In the genomic region with DNA sequence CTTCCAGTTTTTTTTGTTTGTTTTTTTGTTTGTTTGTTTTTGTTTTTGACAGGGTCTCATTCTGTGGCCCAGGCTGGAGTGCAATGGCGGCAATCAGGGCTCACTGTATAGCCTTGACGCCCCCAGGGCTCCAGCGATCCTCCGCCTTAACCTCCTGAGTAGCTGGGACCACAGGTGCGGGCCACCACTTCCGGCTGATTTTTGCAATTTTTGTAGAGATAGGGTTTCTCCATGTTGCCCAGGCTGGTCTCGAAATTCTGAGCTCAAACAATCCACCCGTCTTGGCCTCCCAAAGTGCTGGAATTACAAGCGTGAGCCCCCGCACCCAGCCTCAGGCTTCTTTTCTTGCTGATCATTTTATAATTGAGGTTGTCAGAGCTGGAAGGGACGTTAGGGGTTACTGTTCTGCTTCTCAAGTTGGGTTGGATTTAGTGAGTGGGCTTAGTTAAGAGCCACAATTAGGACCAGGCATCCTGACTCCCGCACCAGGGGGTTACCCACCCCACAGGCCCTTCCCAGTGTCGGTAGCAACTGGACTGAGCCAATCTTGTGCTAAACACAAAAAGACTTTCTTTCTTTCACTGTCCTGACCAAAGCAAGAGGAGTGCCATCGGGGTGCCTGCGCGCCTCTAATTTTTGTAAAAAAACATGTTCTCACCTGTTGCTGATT, we compare ENCODE assay signal across 1 cellular context.
TF ChIP-seq lines count a peak whose summit lies in the region.

No MANE protein-coding gene starts in this region.

TF ChIP-seq in HEK293, 187 proteins besides CTCF, POLR2A, EP300 and RAD21 (continued from another document):
- no peak for TF ChIP-seq PRDM4 (tag by site-specific recombination; IDR thresholded peaks at IDR 0.05)
- TF ChIP-seq IKZF3 (tag by site-specific recombination; IDR thresholded peaks at IDR 0.05): no peak
- no peak for TF ChIP-seq ZNF621 (tag by site-specific recombination; IDR thresholded peaks at IDR 0.05)
- no peak for TF ChIP-seq ZNF777 (tag by site-specific recombination; IDR thresholded peaks at IDR 0.05; ENCODE audit: borderline replicate concordance)
- TF ChIP-seq ZNF510 (tag by site-specific recombination; IDR thresholded peaks at IDR 0.05; ENCODE audit: insufficient replicate concordance): no peak
- TF ChIP-seq ZNF624 (tag by site-specific recombination; IDR thresholded peaks at IDR 0.05): no peak
- TF ChIP-seq ZNF600 (tag by site-specific recombination; IDR thresholded peaks at IDR 0.05): peak; percentile 71
- no peak for TF ChIP-seq AEBP2 (tag by site-specific recombination; IDR thresholded peaks at IDR 0.05; ENCODE audit: borderline replicate concordance)
- no peak for TF ChIP-seq ZNF19 (tag by site-specific recombination; IDR thresholded peaks at IDR 0.05; ENCODE audit: low read depth)
- no peak for TF ChIP-seq ZNF658 (tag by site-specific recombination; IDR thresholded peaks at IDR 0.05)
- TF ChIP-seq, protein P1, sequence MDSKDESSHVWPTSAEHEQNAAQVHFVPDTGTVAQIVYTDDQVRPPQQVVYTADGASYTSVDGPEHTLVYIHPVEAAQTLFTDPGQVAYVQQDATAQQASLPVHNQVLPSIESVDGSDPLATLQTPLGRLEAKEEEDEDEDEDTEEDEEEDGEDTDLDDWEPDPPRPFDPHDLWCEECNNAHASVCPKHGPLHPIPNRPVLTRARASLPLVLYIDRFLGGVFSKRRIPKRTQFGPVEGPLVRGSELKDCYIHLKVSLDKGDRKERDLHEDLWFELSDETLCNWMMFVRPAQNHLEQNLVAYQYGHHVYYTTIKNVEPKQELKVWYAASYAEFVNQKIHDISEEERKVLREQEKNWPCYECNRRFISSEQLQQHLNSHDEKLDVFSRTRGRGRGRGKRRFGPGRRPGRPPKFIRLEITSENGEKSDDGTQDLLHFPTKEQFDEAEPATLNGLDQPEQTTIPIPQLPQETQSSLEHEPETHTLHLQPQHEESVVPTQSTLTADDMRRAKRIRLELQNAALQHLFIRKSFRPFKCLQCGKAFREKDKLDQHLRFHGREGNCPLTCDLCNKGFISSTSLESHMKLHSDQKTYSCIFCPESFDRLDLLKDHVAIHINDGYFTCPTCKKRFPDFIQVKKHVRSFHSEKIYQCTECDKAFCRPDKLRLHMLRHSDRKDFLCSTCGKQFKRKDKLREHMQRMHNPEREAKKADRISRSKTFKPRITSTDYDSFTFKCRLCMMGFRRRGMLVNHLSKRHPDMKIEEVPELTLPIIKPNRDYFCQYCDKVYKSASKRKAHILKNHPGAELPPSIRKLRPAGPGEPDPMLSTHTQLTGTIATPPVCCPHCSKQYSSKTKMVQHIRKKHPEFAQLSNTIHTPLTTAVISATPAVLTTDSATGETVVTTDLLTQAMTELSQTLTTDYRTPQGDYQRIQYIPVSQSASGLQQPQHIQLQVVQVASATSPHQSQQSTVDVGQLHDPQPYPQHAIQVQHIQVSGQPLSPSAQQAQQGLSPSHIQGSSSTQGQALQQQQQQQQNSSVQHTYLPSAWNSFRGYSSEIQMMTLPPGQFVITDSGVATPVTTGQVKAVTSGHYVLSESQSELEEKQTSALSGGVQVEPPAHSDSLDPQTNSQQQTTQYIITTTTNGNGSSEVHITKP (tag by site-specific recombination; IDR thresholded peaks at IDR 0.05): peak; percentile 99
- no peak for TF ChIP-seq ZBTB26 (tag by site-specific recombination; optimal IDR thresholded peaks at IDR 0.05)
- TF ChIP-seq ZNF350 (tag by site-specific recombination; IDR thresholded peaks at IDR 0.05): no peak
- TF ChIP-seq ZNF221 (tag by site-specific recombination; IDR thresholded peaks at IDR 0.05; ENCODE audit: borderline replicate concordance): no peak
- TF ChIP-seq PRDM2 (tag by site-specific recombination; IDR thresholded peaks at IDR 0.05; ENCODE audit: borderline replicate concordance): no peak
- no peak for TF ChIP-seq SP7 (tag by site-specific recombination; IDR thresholded peaks at IDR 0.05)
- TF ChIP-seq MZF1 (tag by site-specific recombination; IDR thresholded peaks at IDR 0.05; ENCODE audit: borderline replicate concordance): no peak
- no peak for TF ChIP-seq TSHZ1 (tag by site-specific recombination; IDR thresholded peaks at IDR 0.05; ENCODE audit: borderline replicate concordance)
- TF ChIP-seq ZNF792 (tag by site-specific recombination; IDR thresholded peaks at IDR 0.05): no peak
- TF ChIP-seq ZNF654 (tag by site-specific recombination; IDR thresholded peaks at IDR 0.05; ENCODE audit: low read depth): peak; percentile 21; the same call in 1 of the 2 replicates
- peak; percentile 30; the same call in 1 of the 2 replicates for TF ChIP-seq ZIC2 (tag by site-specific recombination; IDR thresholded peaks at IDR 0.05)
- no peak for TF ChIP-seq ZNF169 (tag by site-specific recombination; IDR thresholded peaks at IDR 0.05)
- TF ChIP-seq GLIS2 (tag by site-specific recombination; IDR thresholded peaks at IDR 0.05): peak; percentile 80
- TF ChIP-seq ZNF610 (tag by site-specific recombination; IDR thresholded peaks at IDR 0.05; ENCODE audit: borderline replicate concordance): no peak
- no peak for TF ChIP-seq REST (tag by site-specific recombination; IDR thresholded peaks at IDR 0.05)
